Comparison of ENCODE assay signal across 8 cellular contexts in genomic region chr1:160097196-160097910, GRCh38.
DNase-seq lines count a peak whose midpoint lies in the region; ATAC-seq and TF ChIP-seq lines count a peak whose summit lies in the region.

No MANE protein-coding gene starts in this region.

- peak overlapping the region; percentile 83 for H3K27ac ChIP-seq in cingulate gyrus (ENCODE audit: low read depth, low read length)

- no peak for ATAC-seq in HG03521 (IDR thresholded peaks at IDR 0.05; ENCODE audit: unreplicated experiment)
- no peak for ATAC-seq in HG03442 (IDR thresholded peaks at IDR 0.05; ENCODE audit: unreplicated experiment)

- H3K36me3 Mint-ChIP-seq in nephron (ENCODE audit: low read depth) = no peaks in the 10 kb centered on the region

- peak overlapping the region in 2 of 3 experiments; percentile 73 for H3K27ac Mint-ChIP-seq in nephron

- no peaks in the 10 kb centered on the region for H3K9me3 Mint-ChIP-seq in nephron

- H3K4me3 ChIP-seq in AG10803 (ENCODE audit: low read length) = peak overlapping the region; percentile 75

- DNase-seq in AG10803 (ENCODE audit: low read depth) = no peak
- peak; percentile 58 for DNase-seq in NCI-H69 (lab: John Stamatoyannopoulos, UW)
- no peak for DNase-seq in NCI-H446 (lab: John Stamatoyannopoulos, UW)
- no peak for DNase-seq in DMS153 treated with DMSO at 0.1 percent for 48 hours (lab: John Stamatoyannopoulos, UW; ENCODE audit: unreplicated experiment)

- TF ChIP-seq CTCF in AG10803 (conservative IDR thresholded peaks at IDR 0.05; ENCODE audit: low read length) (no peak), nephron (IDR thresholded peaks at IDR 0.05; ENCODE audit: unreplicated experiment in 3 of 3) (no peak)

- H3K4me3 Mint-ChIP-seq in nephron = peak overlapping the region; percentile 87 to 94 (median 90)

- no peaks in the 10 kb centered on the region for H3K27me3 Mint-ChIP-seq in nephron (ENCODE audit: low read depth)

- H3K4me1 Mint-ChIP-seq in nephron = peaks cover 34% of the 10 kb centered on the region
